In genomic region chr1:243756529-243756928, GRCh38 we compare ENCODE assay signal across 24 cellular contexts.
DNase-seq lines count a peak whose midpoint lies in the region; ATAC-seq, FAIRE-seq and TF ChIP-seq lines count a peak whose summit lies in the region.
"Had no signal": no experiment of that assay in that cellular context is flagged by ENCODE, and none has a peak within 500 bp of the region (broad histone marks: within the 10 kb centered on the region; RNA-seq: fewer than 3 reads in every experiment).

No MANE protein-coding gene starts in this region.

- H3K27me3 ChIP-seq in CD4-positive, alpha-beta T cell (ENCODE audit: control insufficient read depth, insufficient read depth, low read length): no peaks in the 10 kb centered on the region
- H3K27me3 ChIP-seq in CD4-positive, alpha-beta memory T cell (ENCODE audit: insufficient read depth, low read length): no peaks in the 10 kb centered on the region
- H3K27me3 ChIP-seq in bronchial epithelial cell (ENCODE audit: control insufficient read depth, insufficient read depth, low read length): no peaks in the 10 kb centered on the region
- no peaks in the 10 kb centered on the region for H3K27me3 ChIP-seq in effector memory CD4-positive, alpha-beta T cell (replicated peaks; ENCODE audit: control insufficient read depth, insufficient read depth, low read length, poor library complexity, severe bottlenecking)
- H3K27me3 ChIP-seq: BLaER1, SJSA1 had no signal

- H3K36me3 ChIP-seq in CD4-positive, alpha-beta memory T cell (ENCODE audit: insufficient read depth, low read length): no peaks in the 10 kb centered on the region
- no peaks in the 10 kb centered on the region for H3K36me3 ChIP-seq in bronchial epithelial cell (ENCODE audit: control insufficient read depth, insufficient read depth, low read length)
- no peaks in the 10 kb centered on the region for H3K36me3 ChIP-seq in effector memory CD4-positive, alpha-beta T cell (ENCODE audit: control insufficient read depth, insufficient read depth, low read length)
- H3K36me3 ChIP-seq: BLaER1 had no signal

- H3K4me3 ChIP-seq in CD4-positive, alpha-beta memory T cell (ENCODE audit: low read length in 2 of 2): no peak overlapping the region
- H3K4me3 ChIP-seq in bronchial epithelial cell (ENCODE audit: low read depth, low read length): no peak overlapping the region
- no peak overlapping the region for H3K4me3 ChIP-seq in effector memory CD4-positive, alpha-beta T cell (ENCODE audit: insufficient read depth, low read depth, low read length, poor library complexity, severe bottlenecking)
- H3K4me3 ChIP-seq: BLaER1, GM23248, SJSA1 had no signal

- in situ Hi-C loops in ACHN (cut with HindIII; ENCODE audit: low pct_ligation_motif_present, low pct_unique_long_range_greater_than_20kb, low sequenced_read_pairs): no loop called here

- intact Hi-C loops in CD4-positive, alpha-beta T cell (cut with DNase I, micrococcal nuclease): no loop called here
- intact Hi-C loops in CD4-positive, alpha-beta memory T cell (cut with micrococcal nuclease): no loop called here

- H3K4me1 Mint-ChIP-seq in CD4-positive, alpha-beta T cell (ENCODE audit: low read depth): peaks cover 72% of the 10 kb centered on the region
- H3K4me1 Mint-ChIP-seq in CD4-positive, alpha-beta memory T cell: peaks cover 38 to 77% (median 64%) of the 10 kb centered on the region in 4 donors

- no peaks in the 10 kb centered on the region for H3K9me3 ChIP-seq in CD4-positive, alpha-beta T cell (ENCODE audit: control insufficient read depth, low read length)
- H3K9me3 ChIP-seq in CD4-positive, alpha-beta memory T cell (ENCODE audit: control insufficient read depth in 1 of 2, low read length in 2 of 2): no peaks in the 10 kb centered on the region
- H3K9me3 ChIP-seq in effector memory CD4-positive, alpha-beta T cell (ENCODE audit: control insufficient read depth, low read length): no peaks in the 10 kb centered on the region
- H3K9me3 ChIP-seq: BLaER1, SJSA1 had no signal

- no peaks in the 10 kb centered on the region for H3K27me3 Mint-ChIP-seq in CD4-positive, alpha-beta T cell
- no peaks in the 10 kb centered on the region for H3K27me3 Mint-ChIP-seq in CD4-positive, alpha-beta memory T cell

- TF ChIP-seq CTCF in CD4-positive, alpha-beta T cell (IDR thresholded peaks at IDR 0.05): no peak
- no peak for TF ChIP-seq CTCF in bronchial epithelial cell (IDR thresholded peaks at IDR 0.05; ENCODE audit: insufficient read depth, low read length, severe bottlenecking)

- H3K27ac ChIP-seq in CD4-positive, alpha-beta T cell (ENCODE audit: low read depth, low read length): no peak overlapping the region
- H3K27ac ChIP-seq in CD4-positive, alpha-beta memory T cell (ENCODE audit: low read depth, low read length): no peak overlapping the region
- H3K27ac ChIP-seq in effector memory CD4-positive, alpha-beta T cell (ENCODE audit: insufficient read depth, low read length, poor library complexity, severe bottlenecking): no peak overlapping the region
- H3K27ac ChIP-seq: BLaER1, GM23248, SJSA1 had no signal

- DNase-seq in CD4-positive, alpha-beta T cell: no peak
- DNase-seq in CD4-positive, alpha-beta memory T cell: no peak
- DNase-seq in M059J (ENCODE audit: low read depth): peak; percentile 18
- peak; percentile 38 for DNase-seq in bronchial epithelial cell (ENCODE audit: low read depth)
- no peak for DNase-seq in cerebellar nuclear complex (lab: John Stamatoyannopoulos, UW)
- no peak for DNase-seq in ACHN
- no peak for DNase-seq in effector memory CD4-positive, alpha-beta T cell
- no peak for DNase-seq in UCSD-AML1 (lab: John Stamatoyannopoulos, UW; ENCODE audit: unreplicated experiment)
- DNase-seq: Calu3; CD8-positive, alpha-beta T cell; EL; GM23248; H9; KG1; NCI-H1105; NCI-H2029 treated with DMSO at 0.1 percent for 48 hours; NCI-H2171 treated with DMSO at 0.1 percent for 48 hours; NCI-H524 treated with DMSO at 0.1 percent for 48 hours; NCI-H82 had no signal

- no peak for ATAC-seq in CD4-positive, alpha-beta T cell (ENCODE audit: poor library complexity)
- ATAC-seq: CD8-positive, alpha-beta T cell; Right ventricle myocardium inferior had no signal

- no peak overlapping the region for H3K4me3 Mint-ChIP-seq in CD4-positive, alpha-beta T cell
- H3K4me3 Mint-ChIP-seq in CD4-positive, alpha-beta memory T cell: no peak overlapping the region
- H3K4me3 Mint-ChIP-seq: CD8-positive, alpha-beta T cell; H9 had no signal

- POLR2A ChIA-PET in CD4-positive, alpha-beta T cell (lab: Charles Lee): no interaction called here
- POLR2A ChIA-PET in CD4-positive, alpha-beta memory T cell (lab: Charles Lee; ENCODE audit: partially characterized antibody): no interaction called here

- no peaks in the 10 kb centered on the region for H3K36me3 Mint-ChIP-seq in CD4-positive, alpha-beta T cell (ENCODE audit: low read depth)
- H3K36me3 Mint-ChIP-seq in CD4-positive, alpha-beta memory T cell: peaks cover 3 to 4% of the 10 kb centered on the region in 2 donors

- H3K9me3 Mint-ChIP-seq in CD4-positive, alpha-beta T cell: no peaks in the 10 kb centered on the region
- H3K9me3 Mint-ChIP-seq in CD4-positive, alpha-beta memory T cell: no peaks in the 10 kb centered on the region
- H3K9me3 Mint-ChIP-seq: CD8-positive, alpha-beta T cell; H9 had no signal

- H3K27ac Mint-ChIP-seq in CD4-positive, alpha-beta T cell: peak overlapping the region; percentile 65
- peak overlapping the region in 4 of 7 donors; percentile 11 to 66 (median 50) for H3K27ac Mint-ChIP-seq in CD4-positive, alpha-beta memory T cell
- H3K27ac Mint-ChIP-seq: H9 had no signal

- CTCF ChIA-PET in CD4-positive, alpha-beta T cell (lab: Charles Lee): no interaction called here
- CTCF ChIA-PET in CD4-positive, alpha-beta memory T cell (lab: Charles Lee; ENCODE audit: partially characterized antibody): no interaction called here

- no peak for FAIRE-seq in bronchial epithelial cell (lab: Jason Lieb, UNC)
- FAIRE-seq: HTR-8/SVneo, RCC 7860 had no signal

- peaks cover 3% of the 10 kb centered on the region for H3K4me1 ChIP-seq in CD4-positive, alpha-beta memory T cell (ENCODE audit: insufficient read depth, low read length)
- no peaks in the 10 kb centered on the region for H3K4me1 ChIP-seq in effector memory CD4-positive, alpha-beta T cell (ENCODE audit: control insufficient read depth, insufficient read depth, low read length, poor library complexity, severe bottlenecking)
- H3K4me1 ChIP-seq: BLaER1, SJSA1 had no signal

Comparison
In these comparisons a context has a peak if more than half of its experiments do, and no peak if none do; other contexts are left out.
1. DNase-seq: peak in M059J (single experiment) and bronchial epithelial cell (single experiment); none in CD4-positive, alpha-beta T cell (0 of 10), CD4-positive, alpha-beta memory T cell (0 of 5), cerebellar nuclear complex (0 of 2), ACHN (single experiment), effector memory CD4-positive, alpha-beta T cell (0 of 3) and UCSD-AML1 (single experiment).